30 cellular contexts compared by ENCODE assay signal in the genomic region with DNA sequence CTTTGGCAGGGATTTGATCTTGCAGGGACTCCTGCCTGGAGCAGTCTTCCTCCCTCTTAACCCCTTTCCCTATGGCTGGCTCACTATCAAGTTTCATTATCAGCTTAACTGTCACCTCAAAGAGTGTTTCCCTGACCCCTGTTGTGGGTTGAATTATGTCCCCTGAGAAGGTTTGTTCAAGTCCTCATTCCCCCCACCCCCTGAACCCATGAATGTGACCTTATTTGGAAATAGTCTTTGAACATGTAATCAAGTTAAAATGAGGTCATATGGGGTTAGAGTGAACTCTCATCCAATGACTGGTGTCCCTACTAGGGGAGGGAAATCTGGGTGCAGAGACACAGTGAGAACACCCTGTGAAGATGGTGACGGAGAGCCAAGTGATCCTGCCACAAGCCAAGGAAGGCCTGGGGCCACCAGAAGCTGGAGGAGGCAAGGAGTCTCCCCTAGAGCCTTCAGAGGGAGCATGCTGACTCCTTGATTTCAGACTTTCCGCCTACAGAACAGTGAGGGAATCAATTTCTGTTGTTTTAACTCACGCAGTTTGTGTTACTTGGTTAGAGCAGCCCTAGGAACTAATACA.
"Had no signal": no experiment of that assay in that cellular context is flagged by ENCODE, and none has a peak within 500 bp of the region (broad histone marks: within the 10 kb centered on the region; RNA-seq: fewer than 3 reads in every experiment).

No MANE protein-coding gene starts in this region.

- H3K27me3 ChIP-seq: adrenal gland, body of pancreas, neural progenitor cell, suprapubic skin, transverse colon had no signal

- H3K4me3 Mint-ChIP-seq: activated naive CD4-positive, alpha-beta T cell treated with anti-CD3 and anti-CD28 coated beads for 36 hours; activated naive CD8-positive, alpha-beta T cell treated with anti-CD3 and anti-CD28 coated beads for 36 hours; activated T-helper 1 cell treated with anti-CD3 and anti-CD28 coated beads, Interleukin-12 subunit alpha, Interleukin-12 subunit beta, Interleukin-2, Interleukin-4 antibody, amounts not matched to agents 30 ng/mL and 10 ng/mL and 1 ng/mL, durations not matched to agents 14 hours and 24 hours and 36 hours; effector memory CD8-positive, alpha-beta T cell; mesothelial cell of epicardium; naive thymus-derived CD4-positive, alpha-beta T cell; neural progenitor cell had no signal

- H3K4me1 Mint-ChIP-seq: activated naive CD8-positive, alpha-beta T cell treated with anti-CD3 and anti-CD28 coated beads for 36 hours had no signal

- H3K9me3 Mint-ChIP-seq: activated naive CD4-positive, alpha-beta T cell treated with anti-CD3 and anti-CD28 coated beads for 36 hours; activated naive CD8-positive, alpha-beta T cell treated with anti-CD3 and anti-CD28 coated beads for 36 hours; activated T-helper 1 cell treated with anti-CD3 and anti-CD28 coated beads, Interleukin-12 subunit alpha, Interleukin-12 subunit beta, Interleukin-2, Interleukin-4 antibody, amounts not matched to agents 30 ng/mL and 10 ng/mL and 1 ng/mL, durations not matched to agents 14 hours and 24 hours and 36 hours; effector memory CD8-positive, alpha-beta T cell; mesothelial cell of epicardium; naive thymus-derived CD4-positive, alpha-beta T cell; neural progenitor cell had no signal

- H2AFZ ChIP-seq: neural progenitor cell had no signal

- H3K27ac ChIP-seq: adrenal gland, body of pancreas, coronary artery, neural progenitor cell, spleen, suprapubic skin, transverse colon, VCaP had no signal

- H3K4me1 ChIP-seq: body of pancreas, spleen had no signal

- H3K9ac ChIP-seq: neural progenitor cell had no signal

- H3K36me3 Mint-ChIP-seq: activated naive CD8-positive, alpha-beta T cell treated with anti-CD3 and anti-CD28 coated beads for 36 hours; mesothelial cell of epicardium; naive thymus-derived CD4-positive, alpha-beta T cell; neural progenitor cell had no signal

- FAIRE-seq: endothelial cell of umbilical vein, islet of Langerhans had no signal

- H3K9me3 ChIP-seq: adrenal gland, body of pancreas, spleen, suprapubic skin, transverse colon had no signal

- H3K4me2 ChIP-seq: neural progenitor cell had no signal

- DNase-seq: activated CD4-positive, alpha-beta T cell treated with anti-CD3 and anti-CD28 coated beads for 4 hours; activated CD4-positive, alpha-beta T cell treated with anti-CD3 and anti-CD28 coated beads, Interleukin-2, amount 50 U/mL, for 4 hours; activated CD8-positive, alpha-beta memory T cell treated with anti-CD3 and anti-CD28 coated beads for 24 hours; activated effector memory CD4-positive, alpha-beta T cell treated with anti-CD3 and anti-CD28 coated beads, Interleukin-2, amount 50 U/mL, for 16 hours; activated naive CD4-positive, alpha-beta T cell treated with anti-CD3 and anti-CD28 coated beads for 36 hours; activated naive CD8-positive, alpha-beta T cell treated with anti-CD3 and anti-CD28 coated beads for 36 hours; adrenal gland; aorta; body of pancreas; cerebellar nuclear complex; effector memory CD8-positive, alpha-beta T cell; foreskin fibroblast; head of caudate nucleus; hypothalamus; left ventricle myocardium superior; naive thymus-derived CD4-positive, alpha-beta T cell; occipital lobe; right cardiac atrium; spleen; stimulated activated naive CD4-positive, alpha-beta T cell; transverse colon had no signal

- H3K4me3 ChIP-seq: adrenal gland, body of pancreas, coronary artery, neural progenitor cell, spleen, suprapubic skin, transverse colon had no signal

- H3K36me3 ChIP-seq: adrenal gland, neural progenitor cell, spleen, suprapubic skin, transverse colon had no signal

- H3K27ac Mint-ChIP-seq: activated naive CD4-positive, alpha-beta T cell treated with anti-CD3 and anti-CD28 coated beads for 36 hours; activated naive CD8-positive, alpha-beta T cell treated with anti-CD3 and anti-CD28 coated beads for 36 hours; activated T-helper 1 cell treated with anti-CD3 and anti-CD28 coated beads, Interleukin-12 subunit alpha, Interleukin-12 subunit beta, Interleukin-2, Interleukin-4 antibody, amounts not matched to agents 30 ng/mL and 10 ng/mL and 1 ng/mL, durations not matched to agents 14 hours and 24 hours and 36 hours; effector memory CD8-positive, alpha-beta T cell; mesothelial cell of epicardium; naive thymus-derived CD4-positive, alpha-beta T cell; neural progenitor cell had no signal

- ATAC-seq: body of pancreas; effector memory CD8-positive, alpha-beta T cell; esophagus mucosa; left ventricle myocardium superior; naive thymus-derived CD4-positive, alpha-beta T cell; right cardiac atrium had no signal

- H3K27me3 Mint-ChIP-seq: activated naive CD8-positive, alpha-beta T cell treated with anti-CD3 and anti-CD28 coated beads for 36 hours had no signal
